Comparison of ENCODE assay signal across 23 cellular contexts in the genomic region with DNA sequence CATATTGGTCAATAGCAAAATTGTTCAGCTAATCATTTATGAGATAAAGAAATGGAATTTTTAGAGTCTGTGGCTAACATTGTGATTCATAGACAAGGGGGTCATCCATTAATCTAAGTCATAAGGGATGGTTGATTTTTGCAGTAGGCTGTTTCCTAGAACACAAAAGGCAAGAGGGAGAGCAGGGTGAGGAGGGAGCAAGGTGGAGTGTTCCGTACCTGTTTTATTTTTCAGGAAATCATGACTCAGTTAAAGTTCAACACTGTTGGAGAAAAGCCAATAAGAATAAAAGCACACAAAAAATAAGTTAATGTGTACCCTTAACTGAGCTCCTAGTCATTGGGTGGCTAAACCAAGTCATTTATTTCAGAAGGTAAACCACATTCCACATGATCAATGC.
DNase-seq lines count a peak whose midpoint lies in the region; ATAC-seq and TF ChIP-seq lines count a peak whose summit lies in the region.
"Had no signal": no experiment of that assay in that cellular context is flagged by ENCODE, and none has a peak within 500 bp of the region (broad histone marks: within the 10 kb centered on the region; RNA-seq: fewer than 3 reads in every experiment).

No MANE protein-coding gene starts in this region.

- no peak overlapping the region for H3K27ac Mint-ChIP-seq in Calu3 (ENCODE audit: unreplicated experiment)
- H3K27ac Mint-ChIP-seq: CD4-positive, alpha-beta T cell had no signal

- ATAC-seq in left colon (peak; percentile 82), GM21825 (IDR thresholded peaks at IDR 0.05; ENCODE audit: unreplicated experiment) (no peak)
- ATAC-seq: Right ventricle myocardium inferior, SK-N-SH treated with all-trans-retinoic acid at 6 μM for 48 hours had no signal

- BruUV-seq in Calu3 (replicated peaks; lab: Mats Ljungman, UMichigan): no TSS peak

- no peaks in the 10 kb centered on the region for H3K9me3 Mint-ChIP-seq in Calu3 (ENCODE audit: low read depth, unreplicated experiment)

- peaks cover 7% of the 10 kb centered on the region for H3K4me1 Mint-ChIP-seq in Calu3 (ENCODE audit: low read depth, unreplicated experiment)

- H3K27me3 Mint-ChIP-seq in Calu3 (ENCODE audit: unreplicated experiment): no peaks in the 10 kb centered on the region
- H3K27me3 Mint-ChIP-seq: CD4-positive, alpha-beta T cell had no signal

- H3K36me3 Mint-ChIP-seq in Calu3 (ENCODE audit: insufficient read depth, unreplicated experiment): no peaks in the 10 kb centered on the region

- intact Hi-C loops in Calu3 (cut with micrococcal nuclease; ENCODE audit: unreplicated experiment): no loop called here
- intact Hi-C loops in left colon (cut with DNase I, micrococcal nuclease): no loop called here

- no peak overlapping the region for H3K4me3 Mint-ChIP-seq in Calu3 (ENCODE audit: low read depth, unreplicated experiment)
- H3K4me3 Mint-ChIP-seq: CD4-positive, alpha-beta T cell had no signal

- CTCF ChIA-PET in Calu3 (lab: Charles Lee): no interaction called here

- TF ChIP-seq CTCF in Calu3 (IDR thresholded peaks at IDR 0.05; ENCODE audit: unreplicated experiment) (no peak), epithelial cell of esophagus (IDR thresholded peaks at IDR 0.05; ENCODE audit: insufficient read depth, low read depth, low read length, missing control alignments) (no peak)

- H3K4me3 ChIP-seq in epithelial cell of esophagus (ENCODE audit: low read length): no peak overlapping the region
- H3K4me3 ChIP-seq: BLaER1 treated with 17β-estradiol and CSF1 and Interleukin-3, amounts not matched to agents 10 nM and 100 nM; SJCRH30 had no signal

- DNase-seq in Calu3 (peak; percentile 1), epithelial cell of esophagus (ENCODE audit: low read depth) (peak; percentile 10), left colon (no peak), renal cortical epithelial cell (ENCODE audit: low read depth) (peak; percentile 92), NCI-H2171 treated with DMSO at 0.1 percent for 48 hours (lab: John Stamatoyannopoulos, UW) (no peak), anterior cingulate cortex (lab: John Stamatoyannopoulos, UW) (no peak)
- DNase-seq: AML-193; CD4-positive, alpha-beta T cell; GOT3; HCEC 1CT; NCI-H1048; NCI-H1417 treated with DMSO at 0.1 percent for 48 hours; NCI-H187; NCI-H2081 treated with DMSO at 0.1 percent for 48 hours; NCI-H2171; NCI-H345; NCI-H510A treated with DMSO at 0.1 percent for 48 hours; NCI-H774; SJCRH30 had no signal

Comparison
In these comparisons a context has a peak if more than half of its experiments do, and no peak if none do; other contexts are left out.
1. DNase-seq: peak in Calu3 (single experiment), epithelial cell of esophagus (single experiment) and renal cortical epithelial cell (single experiment); none in left colon (0 of 2), NCI-H2171 treated with DMSO at 0.1 percent for 48 hours (single experiment) and anterior cingulate cortex (0 of 58).